21 cellular contexts compared by ENCODE assay signal in the genomic region with DNA sequence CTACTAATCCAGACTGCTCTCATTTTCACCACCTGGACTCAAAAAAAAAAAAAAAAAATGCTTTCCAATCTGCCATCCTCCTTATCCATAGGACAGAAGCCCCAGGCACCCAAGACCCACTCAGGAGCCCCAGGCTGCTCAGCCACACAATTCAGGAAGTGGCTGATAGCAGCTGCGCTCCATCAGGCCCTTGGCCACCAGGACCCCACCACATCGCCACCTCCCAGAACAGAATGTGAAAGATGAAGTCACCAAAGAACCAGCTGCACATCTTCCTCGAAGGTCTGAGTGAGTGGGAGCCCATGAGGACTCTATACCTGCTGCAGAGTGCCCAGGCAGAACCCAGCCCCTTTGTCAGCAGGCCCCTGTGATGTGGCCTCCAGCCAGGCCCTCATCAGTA.
"Had no signal": no experiment of that assay in that cellular context is flagged by ENCODE, and none has a peak within 500 bp of the region (broad histone marks: within the 10 kb centered on the region; RNA-seq: fewer than 3 reads in every experiment).

No MANE protein-coding gene starts in this region.

- FAIRE-seq: endothelial cell of umbilical vein had no signal

- H3K4me1 Mint-ChIP-seq: activated CD4-positive, alpha-beta T cell treated with anti-CD3 and anti-CD28 coated beads for 36 hours; central memory CD8-positive, alpha-beta T cell had no signal

- H3K4me3 ChIP-seq: coronary artery, esophagus squamous epithelium, left ventricle myocardium inferior, ovary, sigmoid colon, tibial artery, vagina had no signal

- H3K4me1 ChIP-seq: sigmoid colon had no signal

- H3K27ac Mint-ChIP-seq: activated CD4-positive, alpha-beta memory T cell treated with anti-CD3 and anti-CD28 coated beads, Interleukin-2, amount 10 ng/mL, durations not matched to agents 7 days and 5 days; activated CD4-positive, alpha-beta T cell treated with anti-CD3 and anti-CD28 coated beads for 36 hours; activated T-cell treated with anti-CD3 and anti-CD28 coated beads, Interleukin-2, amount 50 U/mL, for 72 hours had no signal

- H3K9me3 Mint-ChIP-seq: activated CD4-positive, alpha-beta memory T cell treated with anti-CD3 and anti-CD28 coated beads, Interleukin-2, amount 10 ng/mL, durations not matched to agents 7 days and 5 days; activated T-cell treated with anti-CD3 and anti-CD28 coated beads, Interleukin-2, amount 50 U/mL, for 72 hours; central memory CD8-positive, alpha-beta T cell had no signal

- H3K27me3 Mint-ChIP-seq: activated CD4-positive, alpha-beta memory T cell treated with anti-CD3 and anti-CD28 coated beads, Interleukin-2, amount 10 ng/mL, durations not matched to agents 7 days and 5 days; activated CD4-positive, alpha-beta T cell treated with anti-CD3 and anti-CD28 coated beads for 36 hours; central memory CD8-positive, alpha-beta T cell had no signal

- H3K9me3 ChIP-seq: esophagus squamous epithelium, left ventricle myocardium inferior, ovary, sigmoid colon, tibial artery, vagina had no signal

- H3K4me3 Mint-ChIP-seq: activated CD4-positive, alpha-beta memory T cell treated with anti-CD3 and anti-CD28 coated beads, Interleukin-2, amount 10 ng/mL, durations not matched to agents 7 days and 5 days; activated CD4-positive, alpha-beta T cell treated with anti-CD3 and anti-CD28 coated beads for 36 hours; activated T-cell treated with anti-CD3 and anti-CD28 coated beads, Interleukin-2, amount 50 U/mL, for 72 hours; central memory CD8-positive, alpha-beta T cell had no signal

- H3K36me3 ChIP-seq: brain microvascular endothelial cell, esophagus squamous epithelium, left ventricle myocardium inferior, ovary, sigmoid colon, tibial artery, vagina had no signal

- DNase-seq: activated CD4-positive, alpha-beta memory T cell treated with anti-CD3 and anti-CD28 coated beads, Interleukin-2, amount 10 ng/mL, durations not matched to agents 7 days and 5 days; activated CD4-positive, alpha-beta T cell treated with anti-CD3 and anti-CD28 coated beads for 36 hours; activated CD8-positive, alpha-beta memory T cell treated with anti-CD3 and anti-CD28 coated beads, Interleukin-2, amount 50 U/mL, for 4 hours; activated gamma-delta T cell; activated T-cell treated with anti-CD3 and anti-CD28 coated beads, Interleukin-2, amount 50 U/mL, for 72 hours; anterior cingulate cortex; brain microvascular endothelial cell; effector CD4-positive, alpha-beta T cell; esophagus squamous epithelium; hippocampal formation; left ventricle myocardium inferior; mesenchymal stem cell; ovary; sigmoid colon; stimulated activated CD4-positive, alpha-beta T cell treated with anti-CD3 and anti-CD28 coated beads, Interleukin-1b, Interleukin-23, amount 100 ng/mL, for 48 hours; tibial artery; WERI-Rb-1 had no signal

- ATAC-seq: activated CD4-positive, alpha-beta T cell treated with anti-CD3 and anti-CD28 coated beads for 36 hours; activated T-cell treated with anti-CD3 and anti-CD28 coated beads, Interleukin-2, amount 50 U/mL, for 72 hours had no signal

- H3K27me3 ChIP-seq: brain microvascular endothelial cell, esophagus squamous epithelium, ovary, sigmoid colon, tibial artery, vagina had no signal

- H3K27ac ChIP-seq: brain microvascular endothelial cell, coronary artery, esophagus squamous epithelium, left ventricle myocardium inferior, ovary, sigmoid colon, tibial artery, vagina, WERI-Rb-1 had no signal
